In the genomic region with DNA sequence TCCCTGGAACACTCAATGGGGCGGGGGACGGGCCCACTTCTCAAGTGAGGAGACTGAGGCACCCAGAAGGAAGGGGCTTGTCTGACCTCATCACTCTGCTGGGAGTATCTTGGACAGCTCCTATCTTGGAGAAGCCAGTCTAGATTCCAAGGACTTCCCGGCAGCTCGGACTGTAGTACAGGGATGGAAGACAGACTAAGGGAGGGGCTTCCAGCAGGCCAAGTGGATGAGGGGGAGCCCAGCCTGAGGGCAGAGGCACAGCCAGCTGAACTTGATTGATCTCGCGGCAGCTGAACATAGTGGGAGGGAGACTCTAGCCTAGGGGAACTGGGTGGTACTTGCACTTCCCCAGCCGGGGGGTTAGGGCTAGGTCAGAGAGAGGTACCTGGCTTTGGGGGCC, we compare ENCODE assay signal across 11 cellular contexts. TPM values are rescaled to one million over a fixed set of nuclear protein-coding genes. Genes with fewer than 3 reads are reported as not detected.
A peak's percentile ranks its signal among the peaks of the same experiment; 100 is the strongest.
DNase-seq lines count a peak whose midpoint lies in the region; FAIRE-seq and TF ChIP-seq lines count a peak whose summit lies in the region.
"Had no signal": no experiment of that assay in that cellular context is flagged by ENCODE, and none has a peak within 500 bp of the region (broad histone marks: within the 10 kb centered on the region; RNA-seq: fewer than 3 reads in every experiment).

No MANE protein-coding gene starts in this region.

- H3K27me3 ChIP-seq in breast epithelium (no peaks in the 10 kb centered on the region), mammary epithelial cell (ENCODE audit: insufficient read depth, low read length) (peaks cover 4% of the 10 kb centered on the region), SJCRH30 (no peaks in the 10 kb centered on the region)

- dilution Hi-C loops in mammary epithelial cell (cut with HindIII; ENCODE audit: low sequenced_read_pairs): no loop called here

- H2AFZ ChIP-seq in mammary epithelial cell (ENCODE audit: low read depth, low read length): no peak overlapping the region

- WGBS in mammary epithelial cell (ENCODE audit: low coverage, missing lambda C conversion rate): 61% methylated on average over 4 of the region's 7 CpGs

- no TSS peak for BruUV-seq in mammary epithelial cell (replicated peaks; lab: Mats Ljungman, UMichigan)

- TF ChIP-seq CTCF in breast epithelium (IDR thresholded peaks at IDR 0.05) (no peak), mammary epithelial cell (conservative IDR thresholded peaks at IDR 0.05 in 1 of 2, IDR thresholded peaks at IDR 0.05 in 1 of 2; ENCODE audit: extremely low read depth in 1 of 2, insufficient read depth in 1 of 2, low read depth in 1 of 2, low read length in 2 of 2) (no peak), type B pancreatic cell (conservative IDR thresholded peaks at IDR 0.05) (no peak)

- peaks cover 15% of the 10 kb centered on the region for H3K27me3 Mint-ChIP-seq in type B pancreatic cell
- peaks cover 22% of the 10 kb centered on the region for H3K27me3 Mint-ChIP-seq in activated CD4-positive, alpha-beta memory T cell treated with anti-CD3 and anti-CD28 coated beads, Interleukin-2, amount 10 ng/mL, durations not matched to agents 7 days and 5 days

- intact Hi-C loops in breast epithelium (cut with DNase I; ENCODE audit: low total_unique reads) (loop anchor here (10.0 kb wide), 1 partner anchor 416 kb away; no protein-coding TSS in a partner anchor), mammary epithelial cell (cut with micrococcal nuclease) (no loop called here)

- H3K79me2 ChIP-seq in mammary epithelial cell (ENCODE audit: insufficient read depth, low read length): no peaks in the 10 kb centered on the region

- no peak overlapping the region for H3K27ac ChIP-seq in breast epithelium
- H3K27ac ChIP-seq in mammary epithelial cell (ENCODE audit: insufficient read depth, low read depth, low read length): no peak overlapping the region
- no peak overlapping the region for H3K27ac ChIP-seq in SJCRH30

- peaks cover 4% of the 10 kb centered on the region for H4K20me1 ChIP-seq in mammary epithelial cell (ENCODE audit: insufficient read depth, low read length)

- H3K9ac ChIP-seq in mammary epithelial cell (ENCODE audit: insufficient read depth, low read length): no peak overlapping the region

- peaks cover 10% of the 10 kb centered on the region for H3K4me1 Mint-ChIP-seq in type B pancreatic cell (ENCODE audit: unreplicated experiment)
- peaks cover 27% of the 10 kb centered on the region for H3K4me1 Mint-ChIP-seq in activated CD4-positive, alpha-beta memory T cell treated with anti-CD3 and anti-CD28 coated beads, Interleukin-2, amount 10 ng/mL, durations not matched to agents 7 days and 5 days

- POLR2A ChIA-PET in activated CD4-positive, alpha-beta memory T cell treated with anti-CD3 and anti-CD28 coated beads, Interleukin-2, amount 10 ng/mL, durations not matched to agents 7 days and 5 days (lab: Charles Lee): interaction anchor here (0.9 to 1.4 kb wide), 2 partner anchors 9 to 90 kb away, joined by 3 read pairs; no protein-coding TSS in a partner anchor

- CTCF ChIA-PET in mammary epithelial cell (lab: Charles Lee; ENCODE audit: low non-redundant PET): no interaction called here
- CTCF ChIA-PET in activated CD4-positive, alpha-beta memory T cell treated with anti-CD3 and anti-CD28 coated beads, Interleukin-2, amount 10 ng/mL, durations not matched to agents 7 days and 5 days (lab: Charles Lee): interaction anchor here (0.6 to 1.2 kb wide), 2 partner anchors 15 to 435 kb away, joined by 3 to 8 read pairs; no protein-coding TSS in a partner anchor

- H3K9me3 ChIP-seq in breast epithelium (peaks cover 0 to 5% of the 10 kb centered on the region in 2 donors), mammary epithelial cell (replicated peaks; ENCODE audit: insufficient read depth, low read length) (no peaks in the 10 kb centered on the region), SJCRH30 (replicated peaks) (no peaks in the 10 kb centered on the region)

- DNase-seq in breast epithelium (ENCODE audit: low spot score in 2 of 2) (no peak), mammary epithelial cell (no peak), SJCRH30 (no peak), type B pancreatic cell (ENCODE audit: extremely low spot score, unreplicated experiment) (no peak), NOMO-1 treated with DMSO at 0.1 percent for 48 hours (lab: John Stamatoyannopoulos, UW; ENCODE audit: unreplicated experiment) (no peak), urothelium cell line (ENCODE audit: low spot score) (no peak)
- no peak for DNase-seq in activated CD4-positive, alpha-beta memory T cell treated with anti-CD3 and anti-CD28 coated beads, Interleukin-2, amount 10 ng/mL, durations not matched to agents 7 days and 5 days
- DNase-seq: kidney glomerular epithelial cell, NCI-H510A had no signal

- H3K4me1 ChIP-seq in breast epithelium: peaks cover 0 to 7% of the 10 kb centered on the region in 2 donors
- H3K4me1 ChIP-seq in mammary epithelial cell (ENCODE audit: insufficient read depth, low read length): peaks cover 7% of the 10 kb centered on the region
- H3K4me1 ChIP-seq in SJCRH30: peaks cover 5% of the 10 kb centered on the region; the same call in 1 of the 2 replicates

- H3K27ac Mint-ChIP-seq in type B pancreatic cell: peak overlapping the region; percentile 62
- no peak overlapping the region for H3K27ac Mint-ChIP-seq in activated CD4-positive, alpha-beta memory T cell treated with anti-CD3 and anti-CD28 coated beads, Interleukin-2, amount 10 ng/mL, durations not matched to agents 7 days and 5 days

- TF ChIP-seq POLR2A in breast epithelium (IDR thresholded peaks at IDR 0.05): no peak

- FAIRE-seq in urothelium cell line (lab: Jason Lieb, UNC): no peak

- H3K36me3 ChIP-seq in breast epithelium (no peaks in the 10 kb centered on the region), mammary epithelial cell (ENCODE audit: insufficient read depth, low read length) (no peaks in the 10 kb centered on the region), SJCRH30 (no peaks in the 10 kb centered on the region)

- in situ Hi-C loops in mammary epithelial cell (cut with MboI; ENCODE audit: low sequenced_read_pairs in 2 of 2): loop anchor here (5.0 to 10.0 kb wide), 2 partner anchors 104 to 416 kb away; partner anchors contain the start of gene GMIP (in 2 of the 2)

- peak overlapping the region in 2 of 3 donors; percentile 52 to 70 for H3K4me3 ChIP-seq in breast epithelium
- H3K4me3 ChIP-seq in mammary epithelial cell (replicated peaks in 1 of 3; ENCODE audit: insufficient read depth in 1 of 3, low read depth in 2 of 3, low read length in 3 of 3): no peak overlapping the region
- H3K4me3 ChIP-seq in SJCRH30: peak overlapping the region; percentile 49
- peak overlapping the region; percentile 29 for H3K4me3 ChIP-seq in iPS-11a (ENCODE audit: low read depth, low read length)

- no peak overlapping the region for H3K4me2 ChIP-seq in mammary epithelial cell (ENCODE audit: insufficient read depth, low read depth, low read length)

- H3K36me3 Mint-ChIP-seq in type B pancreatic cell: no peaks in the 10 kb centered on the region
- peaks cover 4% of the 10 kb centered on the region for H3K36me3 Mint-ChIP-seq in activated CD4-positive, alpha-beta memory T cell treated with anti-CD3 and anti-CD28 coated beads, Interleukin-2, amount 10 ng/mL, durations not matched to agents 7 days and 5 days (ENCODE audit: low read depth)

- H3K4me3 Mint-ChIP-seq in type B pancreatic cell: peak overlapping the region; percentile 80
- no peak overlapping the region for H3K4me3 Mint-ChIP-seq in activated CD4-positive, alpha-beta memory T cell treated with anti-CD3 and anti-CD28 coated beads, Interleukin-2, amount 10 ng/mL, durations not matched to agents 7 days and 5 days

- no peaks in the 10 kb centered on the region for H3K9me3 Mint-ChIP-seq in type B pancreatic cell
- H3K9me3 Mint-ChIP-seq in activated CD4-positive, alpha-beta memory T cell treated with anti-CD3 and anti-CD28 coated beads, Interleukin-2, amount 10 ng/mL, durations not matched to agents 7 days and 5 days: no peaks in the 10 kb centered on the region

RNA-seq across cellular contexts. Expression of gene CILP2, which starts 0.7 kb away (rescaled TPM):
- total RNA-seq in breast epithelium: under 1 TPM; 0.15 to 0.66 (median 0.16) TPM
- 1 to 10 TPM in 1 of 2 donors, under 1 TPM in 1; 0.67 to 1.1 TPM for total RNA-seq in mammary epithelial cell
- polyA plus RNA-seq in mammary epithelial cell: 0.12 TPM
- polyA minus RNA-seq in mammary epithelial cell: 0.36 TPM
- 0.94 and 1.1 TPM in 2 replicates for total RNA-seq in SJCRH30 (2014; rRNA removed; shearing (Covaris generic))
- total RNA-seq in type B pancreatic cell (ENCODE audit: low replicate concordance): 0.74 and 3.2 TPM in 2 replicates
- total RNA-seq in activated CD4-positive, alpha-beta memory T cell treated with anti-CD3 and anti-CD28 coated beads, Interleukin-2, amount 10 ng/mL, durations not matched to agents 7 days and 5 days: under 1 TPM in 1 of 2 experiments, not detected in 1; 0.08 TPM
- total RNA-seq: pulmonary artery endothelial cell had no signal

RNA-seq across cellular contexts. Expression of gene YJEFN3, which starts 10.1 kb away (rescaled TPM):
- total RNA-seq in breast epithelium (1 to 10 TPM in 2 of 3 donors, under 1 TPM in 1; 0.88 to 2.0 (median 1.3) TPM), mammary epithelial cell (1 to 10 TPM in 1 of 2 donors, under 1 TPM in 1; 0.17 to 4.1 TPM), type B pancreatic cell (ENCODE audit: low replicate concordance) (12.2 and 23.2 TPM in 2 replicates)
- polyA plus RNA-seq in mammary epithelial cell: 0.68 TPM
- polyA minus RNA-seq in mammary epithelial cell: 0.16 TPM
- 1.0 and 1.9 TPM in 2 replicates for total RNA-seq in SJCRH30 (2014; rRNA removed; shearing (Covaris generic))
- 1 to 10 TPM; 8.2 to 8.7 TPM for total RNA-seq in activated CD4-positive, alpha-beta memory T cell treated with anti-CD3 and anti-CD28 coated beads, Interleukin-2, amount 10 ng/mL, durations not matched to agents 7 days and 5 days

RNA-seq across cellular contexts. Expression of gene NDUFA13, which starts 22.7 kb away (rescaled TPM):
- 100 to 1,000 TPM in 1 of 3 donors, 10 to 100 TPM in 2; 97.3 to 134 (median 99.2) TPM for total RNA-seq in breast epithelium
- 100 to 1,000 TPM; 136 to 221 TPM for total RNA-seq in mammary epithelial cell
- polyA plus RNA-seq in mammary epithelial cell: 444 TPM
- polyA minus RNA-seq in mammary epithelial cell: 141 TPM
- total RNA-seq in SJCRH30 (2014; rRNA removed; shearing (Covaris generic)): 158 and 210 TPM in 2 replicates
- 396 and 419 TPM in 2 replicates for total RNA-seq in type B pancreatic cell (ENCODE audit: low replicate concordance)
- 100 to 1,000 TPM; 371 to 388 TPM for total RNA-seq in activated CD4-positive, alpha-beta memory T cell treated with anti-CD3 and anti-CD28 coated beads, Interleukin-2, amount 10 ng/mL, durations not matched to agents 7 days and 5 days

RNA-seq across cellular contexts. Expression of gene TSSK6, which starts 23.4 kb away (rescaled TPM):
- 1 to 10 TPM in 2 of 3 donors, under 1 TPM in 1; 0.96 to 2.9 (median 2.3) TPM for total RNA-seq in breast epithelium
- total RNA-seq in mammary epithelial cell: 1 to 10 TPM; 2.7 to 2.8 TPM
- 0.88 TPM for polyA plus RNA-seq in mammary epithelial cell
- polyA minus RNA-seq in mammary epithelial cell: not detected
- 1.7 and 1.8 TPM in 2 replicates for total RNA-seq in SJCRH30 (2014; rRNA removed; shearing (Covaris generic))
- 1.5 and 2.3 TPM in 2 replicates for total RNA-seq in type B pancreatic cell (ENCODE audit: low replicate concordance)
- total RNA-seq in activated CD4-positive, alpha-beta memory T cell treated with anti-CD3 and anti-CD28 coated beads, Interleukin-2, amount 10 ng/mL, durations not matched to agents 7 days and 5 days: 1 to 10 TPM; 5.3 to 5.7 TPM

Comparison
In these comparisons a context has a peak if more than half of its experiments do, and no peak if none do; other contexts are left out.
1. H3K4me3 ChIP-seq: peak in breast epithelium (2 of 3), SJCRH30 (single experiment) and iPS-11a (single experiment); none in mammary epithelial cell (0 of 3).